Comparison of ENCODE assay signal across 18 cellular contexts in genomic region chr1:247452447-247453039, GRCh38. TPM values are rescaled to one million over a fixed set of nuclear protein-coding genes. Genes with fewer than 3 reads are reported as not detected.
"Had no signal": no experiment of that assay in that cellular context is flagged by ENCODE, and none has a peak within 500 bp of the region (broad histone marks: within the 10 kb centered on the region; RNA-seq: fewer than 3 reads in every experiment).

No MANE protein-coding gene starts in this region.

- H3K27me3 ChIP-seq: right atrium auricular region, transverse colon had no signal

- H3K9me3 ChIP-seq: gastrocnemius medialis, heart left ventricle, right atrium auricular region, transverse colon had no signal

- H3K36me3 ChIP-seq: gastrocnemius medialis, right atrium auricular region, transverse colon had no signal

- H3K27ac ChIP-seq: epithelial cell of prostate, gastrocnemius medialis, heart left ventricle, right atrium auricular region, transverse colon had no signal

- H3K4me3 ChIP-seq: gastrocnemius medialis, heart left ventricle, right atrium auricular region, transverse colon had no signal

- DNase-seq: activated CD4-positive, alpha-beta memory T cell treated with anti-CD3 and anti-CD28 coated beads for 36 hours; activated CD4-positive, alpha-beta T cell treated with anti-CD3 and anti-CD28 coated beads for 36 hours; activated naive CD4-positive, alpha-beta T cell treated with anti-CD3 and anti-CD28 coated beads, Interleukin-2, amount 10 ng/mL, durations not matched to agents 7 days and 5 days; activated T-cell treated with anti-CD3 and anti-CD28 coated beads, Interleukin-2, amount 50 U/mL, for 24 hours; effector memory CD8-positive, alpha-beta T cell; gastrocnemius medialis; heart left ventricle; immature natural killer cell; mesendoderm; natural killer cell; small intestine; stimulated activated CD4-positive, alpha-beta T cell treated with anti-CD3 and anti-CD28 coated beads, Interleukin-4, amount 100 ng/mL, for 24 hours; stimulated activated naive CD4-positive, alpha-beta T cell; substantia nigra; transverse colon had no signal

- H3K4me1 ChIP-seq: gastrocnemius medialis, right atrium auricular region had no signal

RNA-seq across cellular contexts. Expression of gene OR2B11, which starts 5.4 kb away (rescaled TPM):
- polyA plus RNA-seq: adipose tissue, heart left ventricle, immature natural killer cell, small intestine had no signal
